10 cellular contexts compared by ENCODE assay signal in the genomic region with DNA sequence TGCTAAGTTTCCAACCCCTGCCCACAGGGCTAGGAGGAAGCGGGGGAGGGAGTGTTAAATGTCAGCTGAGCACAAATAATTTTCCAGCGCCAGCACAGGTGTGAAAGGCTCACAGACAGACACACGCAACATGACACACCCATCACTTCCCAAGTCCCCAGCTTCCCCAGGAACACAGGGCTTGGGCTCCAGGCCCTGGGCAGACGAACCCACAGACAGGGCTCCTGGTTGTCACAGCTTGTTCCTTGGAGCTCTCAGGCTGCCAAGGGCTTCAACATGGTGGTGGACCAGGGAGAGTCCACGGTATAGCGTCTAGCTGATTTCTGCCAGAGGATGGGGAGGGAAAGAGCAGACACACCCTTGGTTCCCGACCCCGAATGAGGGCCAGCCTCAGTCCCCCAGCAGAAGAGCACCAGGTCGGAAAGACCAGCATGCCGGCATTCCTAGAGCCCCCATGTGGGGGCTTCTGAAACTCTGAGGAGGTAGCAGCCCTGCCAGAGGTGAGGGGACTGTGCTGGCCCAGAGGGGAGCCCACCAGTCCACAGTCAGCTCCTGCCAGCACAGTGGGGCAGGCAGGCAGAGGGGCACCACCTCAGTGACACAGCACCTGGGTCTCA. TPM values are rescaled to one million over a fixed set of nuclear protein-coding genes. Genes with fewer than 3 reads are reported as not detected.
A peak's percentile ranks its signal among the peaks of the same experiment; 100 is the strongest.
DNase-seq lines count a peak whose midpoint lies in the region; ATAC-seq and TF ChIP-seq lines count a peak whose summit lies in the region.
"Had no signal": no experiment of that assay in that cellular context is flagged by ENCODE, and none has a peak within 500 bp of the region (broad histone marks: within the 10 kb centered on the region; RNA-seq: fewer than 3 reads in every experiment).

No MANE protein-coding gene starts in this region.

- H3K36me3 ChIP-seq in stomach = no peaks in the 10 kb centered on the region

- intact Hi-C loops in dendritic cell treated with granulocyte-macrophage colony-stimulating factor and Interleukin-4, amounts not matched to agents 40 ng/mL and 50 ng/mL, for 4 days (cut with micrococcal nuclease) = no loop called here
- intact Hi-C loops in stomach (cut with DNase I; ENCODE audit: low total_unique reads) = no loop called here

- peaks cover 0 to 4% (median 0%) of the 10 kb centered on the region in 3 donors for H3K27me3 ChIP-seq in stomach
- H3K27me3 ChIP-seq: body of pancreas had no signal

- H3K27ac ChIP-seq in stomach = peak overlapping the region in 1 of 5 donors; percentile 75
- H3K27ac ChIP-seq: body of pancreas had no signal

- peak overlapping the region; percentile 54 to 68 (median 64) for H3K4me3 ChIP-seq in stomach
- H3K4me3 ChIP-seq: body of pancreas had no signal

- H3K4me1 ChIP-seq in stomach = peaks cover 14 to 54% (median 37%) of the 10 kb centered on the region in 4 donors

- H3K9me3 ChIP-seq in stomach = no peaks in the 10 kb centered on the region
- H3K9me3 ChIP-seq: body of pancreas had no signal

- no peak for TF ChIP-seq EP300 in stomach (IDR thresholded peaks at IDR 0.05)

- no peak for ATAC-seq in WTC11
- no peak for ATAC-seq in GM21367 (IDR thresholded peaks at IDR 0.05; ENCODE audit: unreplicated experiment)
- ATAC-seq: body of pancreas had no signal

- CTCF ChIA-PET in WTC11 (lab: Charles Lee) = interaction anchor here (1.1 to 9.4 kb wide), 11 partner anchors 10 to 151 kb away, joined by 3 to 214 read pairs (median 4); no protein-coding TSS in a partner anchor

- no peaks in the 10 kb centered on the region for H3K36me3 Mint-ChIP-seq in WTC11
- peaks cover 24% of the 10 kb centered on the region for H3K36me3 Mint-ChIP-seq in dendritic cell treated with granulocyte-macrophage colony-stimulating factor and Interleukin-4, amounts not matched to agents 40 ng/mL and 50 ng/mL, for 4 days (ENCODE audit: low read depth)

- no peaks in the 10 kb centered on the region for H3K9me3 Mint-ChIP-seq in WTC11
- no peaks in the 10 kb centered on the region for H3K9me3 Mint-ChIP-seq in dendritic cell treated with granulocyte-macrophage colony-stimulating factor and Interleukin-4, amounts not matched to agents 40 ng/mL and 50 ng/mL, for 4 days

- no peak for TF ChIP-seq CTCF in WTC11 (IDR thresholded peaks at IDR 0.05)
- TF ChIP-seq CTCF in stomach (IDR thresholded peaks at IDR 0.05) = no peak

- TF ChIP-seq POLR2A in stomach (IDR thresholded peaks at IDR 0.05) = no peak

- H3K27ac Mint-ChIP-seq in WTC11 = no peak overlapping the region
- peak overlapping the region; percentile 97 for H3K27ac Mint-ChIP-seq in dendritic cell treated with granulocyte-macrophage colony-stimulating factor and Interleukin-4, amounts not matched to agents 40 ng/mL and 50 ng/mL, for 4 days

- POLR2A ChIA-PET in WTC11 (lab: Charles Lee) = no interaction called here

- peaks cover 34% of the 10 kb centered on the region for H3K27me3 Mint-ChIP-seq in WTC11 (ENCODE audit: low read depth)
- peaks cover under 1% of the 10 kb centered on the region for H3K27me3 Mint-ChIP-seq in dendritic cell treated with granulocyte-macrophage colony-stimulating factor and Interleukin-4, amounts not matched to agents 40 ng/mL and 50 ng/mL, for 4 days

- DNase-seq in activated T-cell treated with anti-CD3 and anti-CD28 coated beads for 1 hour (ENCODE audit: low read depth) = peak; percentile 33
- no peak for DNase-seq in activated T-cell treated with anti-CD3 and anti-CD28 coated beads for 4 hours
- DNase-seq in WTC11 (ENCODE audit: low spot score) = peak; percentile 10
- DNase-seq in stomach = no peak
- DNase-seq in amniotic stem cell (lab: John Stamatoyannopoulos, UW) = no peak
- no peak for DNase-seq in HuH-7 (ENCODE audit: low spot score)

- peaks cover 26% of the 10 kb centered on the region for H3K4me1 Mint-ChIP-seq in WTC11
- H3K4me1 Mint-ChIP-seq in dendritic cell treated with granulocyte-macrophage colony-stimulating factor and Interleukin-4, amounts not matched to agents 40 ng/mL and 50 ng/mL, for 4 days (ENCODE audit: low read depth) = peaks cover 62% of the 10 kb centered on the region

- no peak overlapping the region for H3K4me3 Mint-ChIP-seq in WTC11
- H3K4me3 Mint-ChIP-seq in dendritic cell treated with granulocyte-macrophage colony-stimulating factor and Interleukin-4, amounts not matched to agents 40 ng/mL and 50 ng/mL, for 4 days = peak overlapping the region; percentile 93

- WGBS in stomach, 5 donors = 75 to 82% (median 80%) methylated on average over 6 to 10 of the region's 10 CpGs

TF ChIP-seq in WTC11, 78 proteins besides CTCF, POLR2A, EP300 and RAD21:
- TF ChIP-seq TEAD1 (CRISPR knock-in tag; IDR thresholded peaks at IDR 0.05) = no peak
- no peak for TF ChIP-seq NFYB (CRISPR knock-in tag; conservative IDR thresholded peaks at IDR 0.05; ENCODE audit: low read depth)
- no peak for TF ChIP-seq AR (CRISPR knock-in tag; IDR thresholded peaks at IDR 0.05)
- TF ChIP-seq ETV6 (CRISPR knock-in tag; IDR thresholded peaks at IDR 0.05) = no peak
- TF ChIP-seq MYBL2 (CRISPR knock-in tag; IDR thresholded peaks at IDR 0.05) = no peak
- TF ChIP-seq, protein P1, sequence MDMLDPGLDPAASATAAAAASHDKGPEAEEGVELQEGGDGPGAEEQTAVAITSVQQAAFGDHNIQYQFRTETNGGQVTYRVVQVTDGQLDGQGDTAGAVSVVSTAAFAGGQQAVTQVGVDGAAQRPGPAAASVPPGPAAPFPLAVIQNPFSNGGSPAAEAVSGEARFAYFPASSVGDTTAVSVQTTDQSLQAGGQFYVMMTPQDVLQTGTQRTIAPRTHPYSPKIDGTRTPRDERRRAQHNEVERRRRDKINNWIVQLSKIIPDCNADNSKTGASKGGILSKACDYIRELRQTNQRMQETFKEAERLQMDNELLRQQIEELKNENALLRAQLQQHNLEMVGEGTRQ (CRISPR knock-in tag; IDR thresholded peaks at IDR 0.05) = no peak
- TF ChIP-seq CREB1 (CRISPR knock-in tag; IDR thresholded peaks at IDR 0.05) = no peak
- no peak for TF ChIP-seq TP53 (CRISPR knock-in tag; IDR thresholded peaks at IDR 0.05)
- TF ChIP-seq ZBTB21 (CRISPR knock-in tag; IDR thresholded peaks at IDR 0.05; ENCODE audit: borderline replicate concordance) = no peak
- no peak for TF ChIP-seq ZSCAN18 (CRISPR knock-in tag; IDR thresholded peaks at IDR 0.05)
- no peak for TF ChIP-seq IRF1 (CRISPR knock-in tag; IDR thresholded peaks at IDR 0.05)
- TF ChIP-seq, protein P2, sequence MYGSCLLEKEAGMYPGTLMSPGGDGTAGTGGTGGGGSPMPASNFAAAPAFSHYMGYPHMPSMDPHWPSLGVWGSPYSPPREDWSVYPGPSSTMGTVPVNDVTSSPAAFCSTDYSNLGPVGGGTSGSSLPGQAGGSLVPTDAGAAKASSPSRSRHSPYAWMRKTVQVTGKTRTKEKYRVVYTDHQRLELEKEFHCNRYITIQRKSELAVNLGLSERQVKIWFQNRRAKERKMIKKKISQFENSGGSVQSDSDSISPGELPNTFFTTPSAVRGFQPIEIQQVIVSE (CRISPR knock-in tag; IDR thresholded peaks at IDR 0.05; ENCODE audit: borderline replicate concordance) = no peak

RNA-seq across cellular contexts. Expression of gene DUSP2, which starts 1.9 kb away (rescaled TPM):
- total RNA-seq in WTC11 (2021) (4.7 to 6.8 TPM (median 5.8 TPM) in 3 replicates), stomach (1 to 10 TPM; 4.0 to 9.4 (median 8.1) TPM)
- 1 to 10 TPM; 3.6 to 6.1 (median 4.7) TPM for polyA plus RNA-seq in stomach

RNA-seq across cellular contexts. Expression of gene ASTL, which starts 5.0 kb away (rescaled TPM):
- 0.69 to 1.4 TPM (median 0.79 TPM) in 3 replicates for total RNA-seq in WTC11 (2021)
- not detected for total RNA-seq in stomach
- polyA plus RNA-seq in stomach = under 1 TPM in 1 of 3 donors, not detected in 2; 0.08 TPM
- total RNA-seq: body of pancreas, SK-MEL-5 had no signal

RNA-seq across cellular contexts. Expression of gene ADRA2B, which starts 27.0 kb away (rescaled TPM):
- 4.7 to 6.3 TPM (median 5.8 TPM) in 3 replicates for total RNA-seq in WTC11 (2021)
- total RNA-seq in stomach = 1 to 10 TPM in 2 of 5 donors, under 1 TPM in 1, not detected in 2; 0.43 to 2.9 (median 2.0) TPM
- polyA plus RNA-seq in stomach = under 1 TPM; 0.15 to 0.45 (median 0.19) TPM
- total RNA-seq: SK-MEL-5 had no signal

Comparison
In these comparisons a context has a peak if more than half of its experiments do, and no peak if none do; other contexts are left out.
1. DNase-seq: peak in activated T-cell treated with anti-CD3 and anti-CD28 coated beads for 1 hour (single experiment) and WTC11 (single experiment); none in activated T-cell treated with anti-CD3 and anti-CD28 coated beads for 4 hours (single experiment), stomach (single experiment), amniotic stem cell (single experiment) and HuH-7 (single experiment).